In genomic region chr2:73233154-73233931, GRCh38 we compare ENCODE assay signal across 8 cellular contexts. TPM values are rescaled to one million over a fixed set of nuclear protein-coding genes. Genes with fewer than 3 reads are reported as not detected.
DNase-seq lines count a peak whose midpoint lies in the region; TF ChIP-seq lines count a peak whose summit lies in the region.

Gene PRADC1 (minus strand): TSS chr2:73233239. CDS start chr2:73233160, 79 bp downstream.

- H2AFZ ChIP-seq in MM.1S (ENCODE audit: low read length) (peak within 1 kb of the TSS; percentile 99), neural cell (ENCODE audit: low read depth, low read length) (peak within 1 kb of the TSS; percentile 40)

- H3F3A ChIP-seq in MM.1S (ENCODE audit: insufficient read depth, low read length) (peaks cover 9% of the 10 kb centered on the region; the same call in 1 of the 2 replicates), neural cell (ENCODE audit: insufficient read depth, low read length, poor library complexity, severe bottlenecking) (peaks cover 2% of the 10 kb centered on the region)

- TF ChIP-seq RAD21 in neural cell (conservative IDR thresholded peaks at IDR 0.05) = peak; percentile 3

- peaks cover 7% of the 10 kb centered on the region for H3K4me1 ChIP-seq in ES-I3 (ENCODE audit: insufficient read depth, low read length)
- peaks cover 18% of the 10 kb centered on the region for H3K4me1 ChIP-seq in HAP-1
- peaks cover 16% of the 10 kb centered on the region for H3K4me1 ChIP-seq in MM.1S (ENCODE audit: low read length)
- H3K4me1 ChIP-seq in stomach = peaks cover 20 to 49% (median 42%) of the 10 kb centered on the region in 4 donors

- H3K36me3 ChIP-seq in ES-I3 (ENCODE audit: insufficient read depth, low read length) (no peaks in the 10 kb centered on the region; the same call in 1 of the 2 replicates), HAP-1 (replicated peaks) (peaks cover 24% of the 10 kb centered on the region), MM.1S (replicated peaks; ENCODE audit: insufficient read depth, low read length) (no peaks in the 10 kb centered on the region; the same call in 1 of the 2 replicates), neural cell (ENCODE audit: insufficient read depth, low read length) (no peaks in the 10 kb centered on the region), stomach (peaks cover 11 to 28% (median 19%) of the 10 kb centered on the region in 4 donors)

- intact Hi-C loops in stomach (cut with DNase I; ENCODE audit: low total_unique reads) = no loop called here

- H4K20me1 ChIP-seq in MM.1S (ENCODE audit: insufficient read depth, low read length) (peaks cover 28% of the 10 kb centered on the region), neural cell (ENCODE audit: insufficient read depth) (no peaks in the 10 kb centered on the region)

- peak within 1 kb of the TSS; percentile 97 for H3K4me3 ChIP-seq in HAP-1
- H3K4me3 ChIP-seq in MM.1S (ENCODE audit: low read length) = peak within 1 kb of the TSS; percentile 79
- H3K4me3 ChIP-seq in fibroblast of villous mesenchyme (ENCODE audit: low read depth, low read length) = peak within 1 kb of the TSS; percentile 85
- peak within 1 kb of the TSS; percentile 86 for H3K4me3 ChIP-seq in neural cell (ENCODE audit: low read length)
- H3K4me3 ChIP-seq in stomach = peak within 1 kb of the TSS; percentile 81 to 85 (median 82)

- H3K9ac ChIP-seq in ES-I3 (ENCODE audit: low read depth, low read length) (peak within 1 kb of the TSS; percentile 83), MM.1S (ENCODE audit: low read length) (peak within 1 kb of the TSS; percentile 85), neural cell (ENCODE audit: low read length) (peak within 1 kb of the TSS; percentile 90)

- TF ChIP-seq POLR2A in stomach (IDR thresholded peaks at IDR 0.05) = peak in 1 of 4 donors; percentile 10

- H3K27ac ChIP-seq in MM.1S (ENCODE audit: low read length) (peak within 1 kb of the TSS; percentile 68; the same call in 1 of the 2 replicates), neural cell (ENCODE audit: low read length) (peak within 1 kb of the TSS; percentile 86), stomach (peak within 1 kb of the TSS; percentile 72 to 96 (median 92))

- TF ChIP-seq EP300 in neural cell (conservative IDR thresholded peaks at IDR 0.05; ENCODE audit: poor library complexity, severe bottlenecking) (no peak), stomach (IDR thresholded peaks at IDR 0.05) (no peak)

- 0 to 1% (median 0%) methylated on average over 23 to 67 of the region's 67 CpGs for WGBS in stomach, 5 donors

- H3K27me3 ChIP-seq in HAP-1 (ENCODE audit: low read depth) (no peaks in the 10 kb centered on the region), MM.1S (replicated peaks; ENCODE audit: insufficient read depth, low read length) (no peaks in the 10 kb centered on the region), neural cell (ENCODE audit: insufficient read depth, low read depth, low read length) (no peaks in the 10 kb centered on the region), stomach (no peaks in the 10 kb centered on the region)

- TF ChIP-seq CTCF in MM.1S (IDR thresholded peaks at IDR 0.05; ENCODE audit: low read length) (no peak), fibroblast of villous mesenchyme (IDR thresholded peaks at IDR 0.05; ENCODE audit: insufficient read depth, low read depth, low read length) (no peak), neural cell (IDR thresholded peaks at IDR 0.05; ENCODE audit: poor library complexity, severe bottlenecking) (no peak), stomach (IDR thresholded peaks at IDR 0.05) (no peak)

- H3K79me2 ChIP-seq in MM.1S (ENCODE audit: low read length) (peaks cover 48% of the 10 kb centered on the region), neural cell (replicated peaks; ENCODE audit: insufficient read depth, low read length) (peaks cover 35% of the 10 kb centered on the region)

- DNase-seq in HAP-1 (ENCODE audit: low spot score in 2 of 2) (peak; percentile 98 to 99), MM.1S (peak; percentile 100), SIG-M5 (lab: John Stamatoyannopoulos, UW) (peak; percentile 99), activated gamma-delta T cell treated with Interleukin-2 at 50 U/mL for 16 hours (peak; percentile 94), fibroblast of villous mesenchyme (ENCODE audit: low read depth) (peak; percentile 100), stomach (peak; percentile 99)

- no peaks in the 10 kb centered on the region for H3K9me3 ChIP-seq in ES-I3 (ENCODE audit: control insufficient read depth, insufficient read depth, low read length)
- H3K9me3 ChIP-seq in HAP-1 = no peaks in the 10 kb centered on the region
- H3K9me3 ChIP-seq in MM.1S (replicated peaks; ENCODE audit: insufficient read depth, low read length) = no peaks in the 10 kb centered on the region
- H3K9me3 ChIP-seq in neural cell (ENCODE audit: low read length) = no peaks in the 10 kb centered on the region
- H3K9me3 ChIP-seq in stomach = no peaks in the 10 kb centered on the region

- H3K9me2 ChIP-seq in MM.1S (replicated peaks; ENCODE audit: insufficient read depth, low read length) (no peaks in the 10 kb centered on the region), neural cell (ENCODE audit: insufficient read depth, low read length) (no peaks in the 10 kb centered on the region)

- H3K4me2 ChIP-seq in MM.1S (ENCODE audit: low read depth, low read length) (peak within 1 kb of the TSS; percentile 99), neural cell (ENCODE audit: low read length) (peak within 1 kb of the TSS; percentile 94)

- in situ Hi-C loops in HAP-1 (cut with MboI; ENCODE audit: low sequenced_read_pairs) = no loop called here

TF ChIP-seq in neural cell, 6 proteins besides CTCF, POLR2A, EP300 and RAD21:
- TF ChIP-seq POLR2AphosphoS5 (IDR thresholded peaks at IDR 0.05) (peak; percentile 67), MXI1 (conservative IDR thresholded peaks at IDR 0.05; ENCODE audit: poor library complexity, severe bottlenecking) (peak; percentile 3), SMC3 (conservative IDR thresholded peaks at IDR 0.05; ENCODE audit: poor library complexity) (no peak), EZH2 (IDR thresholded peaks at IDR 0.05; ENCODE audit: borderline replicate concordance, insufficient read depth, low read length, poor library complexity, severe bottlenecking) (no peak)

RNA-seq across cellular contexts. Expression of gene PRADC1, which starts in this region (rescaled TPM):
- 14.2 and 18.1 TPM in 2 replicates for total RNA-seq in fibroblast of villous mesenchyme
- polyA plus RNA-seq in neural cell = 36.5 TPM in 2 replicates
- 16.6 and 21.3 TPM in 2 replicates for polyA minus RNA-seq in neural cell
- 100 to 1,000 TPM in 1 of 5 donors, 10 to 100 TPM in 2, 1 to 10 TPM in 2; 7.1 to 123 (median 18.7) TPM for total RNA-seq in stomach
- 10 to 100 TPM; 21.5 to 45.9 (median 30.1) TPM for polyA plus RNA-seq in stomach

Comparison
In these comparisons a context has a peak if more than half of its experiments do, and no peak if none do; other contexts are left out.
1. Peak in every context shown above with its lines: DNase-seq, H3K4me3 ChIP-seq and H3K27ac ChIP-seq.